11 cellular contexts compared by ENCODE assay signal in genomic region chr12:50507930-50508329, GRCh38. TPM values are rescaled to one million over a fixed set of nuclear protein-coding genes. Genes with fewer than 3 reads are reported as not detected.
DNase-seq lines count a peak whose midpoint lies in the region; ATAC-seq, FAIRE-seq and TF ChIP-seq lines count a peak whose summit lies in the region.
"Had no signal": no experiment of that assay in that cellular context is flagged by ENCODE, and none has a peak within 500 bp of the region (broad histone marks: within the 10 kb centered on the region; RNA-seq: fewer than 3 reads in every experiment).

No MANE protein-coding gene starts in this region.

- no peaks in the 10 kb centered on the region for H3K9me2 ChIP-seq in SK-N-SH

- peaks cover 24% of the 10 kb centered on the region for H4K20me1 ChIP-seq in SK-N-SH (ENCODE audit: insufficient read depth)

- H3K79me2 ChIP-seq in SK-N-SH (ENCODE audit: insufficient read depth): peaks cover 79% of the 10 kb centered on the region

- no peak for TF ChIP-seq RAD21 in SK-N-SH (IDR thresholded peaks at IDR 0.05; ENCODE audit: low read length)

- WGBS in SK-N-SH (ENCODE audit: low lambda C conversion rate): 83% methylated on average over 2 of the region's 2 CpGs
- WGBS in psoas muscle, 3 donors: 74 to 90% (median 83%) methylated on average over 2 of the region's 2 CpGs

- no peak for ATAC-seq in SK-N-SH treated with all-trans-retinoic acid at 6 μM for 48 hours
- ATAC-seq in psoas muscle: no peak

- H3K9me3 ChIP-seq in SK-N-SH: no peaks in the 10 kb centered on the region
- H3K9me3 ChIP-seq in psoas muscle: no peaks in the 10 kb centered on the region

- H3K36me3 ChIP-seq in SK-N-SH (replicated peaks in 1 of 2; ENCODE audit: control insufficient read depth in 1 of 2, insufficient read depth in 2 of 2, low read length in 1 of 2) (no peaks in the 10 kb centered on the region), psoas muscle (ENCODE audit: insufficient read depth in 1 of 2, low read depth in 1 of 2) (no peaks in the 10 kb centered on the region)

- H3K4me3 ChIP-seq in SK-N-SH (ENCODE audit: low read depth in 2 of 2, low read length in 1 of 2) (no peak overlapping the region), epithelial cell of esophagus (ENCODE audit: low read length) (no peak overlapping the region), psoas muscle (peak overlapping the region; percentile 98)

- CTCF ChIA-PET in SK-N-SH (lab: Yijun Ruan, JAX): interaction anchor here (0.7 to 9.1 kb wide), 8 partner anchors 13 to 763 kb away, joined by 3 to 165 read pairs (median 3); no protein-coding TSS in a partner anchor

- no peaks in the 10 kb centered on the region for H3K27me3 ChIP-seq in SK-N-SH (ENCODE audit: insufficient read depth)
- H3K27me3 ChIP-seq in psoas muscle (ENCODE audit: insufficient read depth in 3 of 3, low read length in 2 of 3): no peaks in the 10 kb centered on the region

- H2AFZ ChIP-seq in SK-N-SH (ENCODE audit: low read depth): no peak overlapping the region

- no peak overlapping the region for H3K27ac ChIP-seq in SK-N-SH (ENCODE audit: low read depth in 2 of 2, low read length in 1 of 2)
- peak overlapping the region; percentile 97 for H3K27ac ChIP-seq in VCaP
- peak overlapping the region; percentile 97 for H3K27ac ChIP-seq in psoas muscle
- H3K27ac ChIP-seq: KMS-11 had no signal

- no peak overlapping the region for H3K9ac ChIP-seq in SK-N-SH
- H3K9ac ChIP-seq: KMS-11 had no signal

- intact Hi-C loops in psoas muscle (cut with DNase I): loop anchor here (5.0 kb wide), 2 partner anchors 64 to 229 kb away; no protein-coding TSS in a partner anchor

- POLR2A ChIA-PET in SK-N-SH (lab: Yijun Ruan, JAX): interaction anchor here (1.2 kb wide), 1 partner anchor 134 kb away, joined by 4 read pairs; no protein-coding TSS in a partner anchor

- DNase-seq in SK-N-SH (no peak), epithelial cell of esophagus (ENCODE audit: low read depth) (peak; percentile 44), psoas muscle (no peak), midbrain (lab: John Stamatoyannopoulos, UW) (no peak), EL (no peak), RCC 7860 (ENCODE audit: low spot score) (no peak)
- DNase-seq: hippocampal formation; stimulated activated CD4-positive, alpha-beta T cell treated with anti-CD3 and anti-CD28 coated beads, Interleukin-4, amount 100 ng/mL, for 4 hours had no signal

- TF ChIP-seq CTCF in SK-N-SH (IDR thresholded peaks at IDR 0.05): no peak
- TF ChIP-seq CTCF in VCaP (conservative IDR thresholded peaks at IDR 0.05): no peak
- TF ChIP-seq CTCF in epithelial cell of esophagus (IDR thresholded peaks at IDR 0.05; ENCODE audit: insufficient read depth, low read depth, low read length, missing control alignments): no peak
- no peak for TF ChIP-seq CTCF in psoas muscle (IDR thresholded peaks at IDR 0.05)

- H3K4me1 ChIP-seq in SK-N-SH (ENCODE audit: control insufficient read depth in 1 of 2, insufficient read depth in 2 of 2, low read depth in 1 of 2, low read length in 1 of 2) (peaks cover 8 to 21% of the 10 kb centered on the region in 2 experiments; a peak in 3 of 4 replicates), psoas muscle (peaks cover 47% of the 10 kb centered on the region)

- no peak for TF ChIP-seq EP300 in SK-N-SH (IDR thresholded peaks at IDR 0.05; ENCODE audit: borderline replicate concordance in 1 of 2, low read depth in 1 of 2, low read length in 1 of 2)

- peaks cover 11% of the 10 kb centered on the region for H3F3A ChIP-seq in SK-N-SH (replicated peaks; ENCODE audit: insufficient read depth)

- peak overlapping the region; percentile 13; the same call in 1 of the 2 replicates for H3K4me2 ChIP-seq in SK-N-SH
- H3K4me2 ChIP-seq: KMS-11 had no signal

- no peak for FAIRE-seq in RCC 7860 (lab: Jason Lieb, UNC)

TF ChIP-seq in SK-N-SH, 30 proteins besides CTCF, POLR2A, EP300 and RAD21 (continues in another document):
- TF ChIP-seq SIN3A (IDR thresholded peaks at IDR 0.05; ENCODE audit: borderline replicate concordance, low read depth, low read length) (no peak), CHD2 (IDR thresholded peaks at IDR 0.05; ENCODE audit: low read length, partially characterized antibody) (no peak), FOXM1 (IDR thresholded peaks at IDR 0.05; ENCODE audit: low read depth) (no peak), ELF1 (IDR thresholded peaks at IDR 0.05) (no peak), TEAD4 (IDR thresholded peaks at IDR 0.05; ENCODE audit: borderline replicate concordance, insufficient read depth) (no peak), YY1 (IDR thresholded peaks at IDR 0.05; ENCODE audit: low read depth) (no peak), MEF2A (IDR thresholded peaks at IDR 0.05; ENCODE audit: borderline replicate concordance, low read depth) (no peak), GATA2 (CRISPR knock-in tag; IDR thresholded peaks at IDR 0.05) (no peak), FOXJ3 (CRISPR knock-in tag; IDR thresholded peaks at IDR 0.05) (no peak), JUND (IDR thresholded peaks at IDR 0.05) (no peak)
- TF ChIP-seq, protein P1, sequence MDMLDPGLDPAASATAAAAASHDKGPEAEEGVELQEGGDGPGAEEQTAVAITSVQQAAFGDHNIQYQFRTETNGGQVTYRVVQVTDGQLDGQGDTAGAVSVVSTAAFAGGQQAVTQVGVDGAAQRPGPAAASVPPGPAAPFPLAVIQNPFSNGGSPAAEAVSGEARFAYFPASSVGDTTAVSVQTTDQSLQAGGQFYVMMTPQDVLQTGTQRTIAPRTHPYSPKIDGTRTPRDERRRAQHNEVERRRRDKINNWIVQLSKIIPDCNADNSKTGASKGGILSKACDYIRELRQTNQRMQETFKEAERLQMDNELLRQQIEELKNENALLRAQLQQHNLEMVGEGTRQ (IDR thresholded peaks at IDR 0.05; ENCODE audit: borderline replicate concordance, low read depth, low read length): no peak
- TF ChIP-seq, protein P2, sequence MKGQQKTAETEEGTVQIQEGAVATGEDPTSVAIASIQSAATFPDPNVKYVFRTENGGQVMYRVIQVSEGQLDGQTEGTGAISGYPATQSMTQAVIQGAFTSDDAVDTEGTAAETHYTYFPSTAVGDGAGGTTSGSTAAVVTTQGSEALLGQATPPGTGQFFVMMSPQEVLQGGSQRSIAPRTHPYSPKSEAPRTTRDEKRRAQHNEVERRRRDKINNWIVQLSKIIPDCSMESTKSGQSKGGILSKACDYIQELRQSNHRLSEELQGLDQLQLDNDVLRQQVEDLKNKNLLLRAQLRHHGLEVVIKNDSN (IDR thresholded peaks at IDR 0.05; ENCODE audit: borderline replicate concordance, low read depth): no peak

TF ChIP-seq in SK-N-SH treated with all-trans-retinoic acid at 6 μM for 48 hours, 23 proteins besides CTCF, POLR2A, EP300 and RAD21:
- TF ChIP-seq, protein P3, sequence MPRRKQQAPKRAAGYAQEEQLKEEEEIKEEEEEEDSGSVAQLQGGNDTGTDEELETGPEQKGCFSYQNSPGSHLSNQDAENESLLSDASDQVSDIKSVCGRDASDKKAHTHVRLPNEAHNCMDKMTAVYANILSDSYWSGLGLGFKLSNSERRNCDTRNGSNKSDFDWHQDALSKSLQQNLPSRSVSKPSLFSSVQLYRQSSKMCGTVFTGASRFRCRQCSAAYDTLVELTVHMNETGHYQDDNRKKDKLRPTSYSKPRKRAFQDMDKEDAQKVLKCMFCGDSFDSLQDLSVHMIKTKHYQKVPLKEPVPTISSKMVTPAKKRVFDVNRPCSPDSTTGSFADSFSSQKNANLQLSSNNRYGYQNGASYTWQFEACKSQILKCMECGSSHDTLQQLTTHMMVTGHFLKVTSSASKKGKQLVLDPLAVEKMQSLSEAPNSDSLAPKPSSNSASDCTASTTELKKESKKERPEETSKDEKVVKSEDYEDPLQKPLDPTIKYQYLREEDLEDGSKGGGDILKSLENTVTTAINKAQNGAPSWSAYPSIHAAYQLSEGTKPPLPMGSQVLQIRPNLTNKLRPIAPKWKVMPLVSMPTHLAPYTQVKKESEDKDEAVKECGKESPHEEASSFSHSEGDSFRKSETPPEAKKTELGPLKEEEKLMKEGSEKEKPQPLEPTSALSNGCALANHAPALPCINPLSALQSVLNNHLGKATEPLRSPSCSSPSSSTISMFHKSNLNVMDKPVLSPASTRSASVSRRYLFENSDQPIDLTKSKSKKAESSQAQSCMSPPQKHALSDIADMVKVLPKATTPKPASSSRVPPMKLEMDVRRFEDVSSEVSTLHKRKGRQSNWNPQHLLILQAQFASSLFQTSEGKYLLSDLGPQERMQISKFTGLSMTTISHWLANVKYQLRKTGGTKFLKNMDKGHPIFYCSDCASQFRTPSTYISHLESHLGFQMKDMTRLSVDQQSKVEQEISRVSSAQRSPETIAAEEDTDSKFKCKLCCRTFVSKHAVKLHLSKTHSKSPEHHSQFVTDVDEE (CRISPR knock-in tag; IDR thresholded peaks at IDR 0.05): no peak
- TF ChIP-seq BACH2 (CRISPR knock-in tag; IDR thresholded peaks at IDR 0.05; ENCODE audit: borderline replicate concordance) (no peak), ZNF8 (CRISPR knock-in tag; IDR thresholded peaks at IDR 0.05) (no peak), CSDC2 (CRISPR knock-in tag; IDR thresholded peaks at IDR 0.05) (no peak), ZC3H10 (CRISPR knock-in tag; IDR thresholded peaks at IDR 0.05) (no peak), GLIS3 (CRISPR knock-in tag; IDR thresholded peaks at IDR 0.05) (no peak)

RNA-seq across cellular contexts. Expression of gene DIP2B, which starts 3.1 kb away (rescaled TPM):
- polyA plus RNA-seq in SK-N-SH (2012; rRNA removed) (6.6 and 8.6 TPM in 2 replicates), psoas muscle (1 to 10 TPM; 2.2 to 7.1 (median 4.5) TPM)
- polyA plus RNA-seq in SK-N-SH (2012; cell fraction: cytosol; rRNA removed): 6.8 and 7.6 TPM in 2 replicates
- polyA plus RNA-seq in SK-N-SH (2012; cell fraction: nucleus; rRNA removed): 6.5 and 11.6 TPM in 2 replicates
- total RNA-seq in psoas muscle: 10 to 100 TPM in 1 of 4 donors, 1 to 10 TPM in 3; 8.6 to 10.7 (median 9.4) TPM

Comparison
In these comparisons a context has a peak if more than half of its experiments do, and no peak if none do; other contexts are left out.
1. H3K27ac ChIP-seq: peak in VCaP (single experiment) and psoas muscle (single experiment); none in SK-N-SH (0 of 2).